In the genomic region with DNA sequence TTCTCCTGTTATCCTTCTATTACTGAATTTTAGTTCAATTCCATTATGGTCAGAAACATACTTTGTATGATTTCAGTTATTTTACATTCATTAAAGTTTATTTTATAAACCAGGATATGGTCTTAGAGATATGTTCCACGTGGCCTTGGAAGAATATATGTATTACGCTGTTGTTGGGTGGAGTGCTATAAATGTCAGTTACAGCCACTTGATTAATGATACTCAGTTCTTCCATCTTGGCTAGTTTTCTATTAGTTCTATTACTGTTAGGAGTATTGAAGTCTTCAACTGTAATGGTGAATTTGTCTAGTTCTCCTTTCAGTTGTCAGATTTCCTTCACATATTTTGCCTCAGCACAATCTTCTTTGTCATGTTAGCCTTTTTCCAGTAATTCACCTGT, we compare ENCODE assay signal across 27 cellular contexts. TPM values are rescaled to one million over a fixed set of nuclear protein-coding genes. Genes with fewer than 3 reads are reported as not detected.
DNase-seq lines count a peak whose midpoint lies in the region; ATAC-seq, FAIRE-seq and TF ChIP-seq lines count a peak whose summit lies in the region.
"Had no signal": no experiment of that assay in that cellular context is flagged by ENCODE, and none has a peak within 500 bp of the region (broad histone marks: within the 10 kb centered on the region; RNA-seq: fewer than 3 reads in every experiment).

No MANE protein-coding gene starts in this region.

- no peaks in the 10 kb centered on the region for H3K9me3 ChIP-seq in small intestine (ENCODE audit: control insufficient read depth, low read depth)
- H3K9me3 ChIP-seq in H9 (ENCODE audit: control insufficient read depth, low read depth, low read length), result no peaks in the 10 kb centered on the region
- H3K9me3 ChIP-seq: A549; BLaER1 treated with 17β-estradiol and CSF1 and Interleukin-3, amounts not matched to agents 10 nM and 100 nM; Caco-2 had no signal

- no peak for ATAC-seq in HG03135 (IDR thresholded peaks at IDR 0.05; ENCODE audit: unreplicated experiment)
- ATAC-seq in HG03354 (IDR thresholded peaks at IDR 0.05; ENCODE audit: poor library complexity, severe bottlenecking, unreplicated experiment), result no peak
- ATAC-seq: A549; CD8-positive, alpha-beta T cell; GM12878 had no signal

- no peak overlapping the region for H4K5ac ChIP-seq in H9 (ENCODE audit: insufficient read length, low read depth, low read length)

- H3K27ac ChIP-seq in small intestine (ENCODE audit: low read depth in 1 of 2, low read length in 1 of 2), result no peak overlapping the region
- H3K27ac ChIP-seq in H9 (ENCODE audit: insufficient read length, low read depth, low read length), result no peak overlapping the region
- H3K27ac ChIP-seq: 22Rv1; A549; BLaER1 treated with 17β-estradiol and CSF1 and Interleukin-3, amounts not matched to agents 10 nM and 100 nM; C4-2B had no signal

- H2AFZ ChIP-seq in H9 (ENCODE audit: low read length), result no peak overlapping the region

- no peak for TF ChIP-seq CTCF in D721Med (IDR thresholded peaks at IDR 0.05; ENCODE audit: insufficient read depth, missing control alignments)
- no peak for TF ChIP-seq CTCF in fibroblast of the aortic adventitia (IDR thresholded peaks at IDR 0.05; ENCODE audit: insufficient read depth, low read length)
- no peak for TF ChIP-seq CTCF in H9 (conservative IDR thresholded peaks at IDR 0.05)

- H2AK5ac ChIP-seq in H9 (ENCODE audit: insufficient read length, low read length), result no peak overlapping the region

- no peaks in the 10 kb centered on the region for H3K9me3 Mint-ChIP-seq in H9
- H3K9me3 Mint-ChIP-seq: CD4-positive, alpha-beta T cell; CD8-positive, alpha-beta T cell had no signal

- no peaks in the 10 kb centered on the region for H4K20me1 ChIP-seq in H9 (ENCODE audit: control insufficient read depth, insufficient read depth, insufficient read length)
- H4K20me1 ChIP-seq: BLaER1 treated with 17β-estradiol and CSF1 and Interleukin-3, amounts not matched to agents 10 nM and 100 nM had no signal

- H3K18ac ChIP-seq in H9 (ENCODE audit: insufficient read length, low read depth, low read length), result no peak overlapping the region

- H2BK5ac ChIP-seq in H9 (ENCODE audit: insufficient read length, low read length), result no peak overlapping the region

- no peaks in the 10 kb centered on the region for H3K79me1 ChIP-seq in H9 (ENCODE audit: insufficient read depth, low read depth, low read length, poor library complexity, severe bottlenecking)

- H3K4me1 Mint-ChIP-seq in H9, result no peaks in the 10 kb centered on the region
- H3K4me1 Mint-ChIP-seq: B cell had no signal

- 17 to 54% (median 52%) methylated on average over 2 of the region's 2 CpGs for WGBS in small intestine, 3 donors
- WGBS in H9 (ENCODE audit: extremely low coverage, insufficient read length, low lambda C conversion rate), result no CpG with 5 or more reads among the region's 2 CpGs

- no peak overlapping the region for H3K14ac ChIP-seq in H9 (ENCODE audit: insufficient read depth, low read length)

- peaks cover 0 to 7% (median 3%) of the 10 kb centered on the region in 3 experiments; a peak in 3 of 7 replicates for H3K36me3 Mint-ChIP-seq in H9 (ENCODE audit: insufficient read depth in 1 of 3, low read depth in 3 of 3)

- no peak overlapping the region for H3K4me2 ChIP-seq in H9 (ENCODE audit: insufficient read depth, insufficient read length, low read length)
- H3K4me2 ChIP-seq: A549; BLaER1 treated with 17β-estradiol and CSF1 and Interleukin-3, amounts not matched to agents 10 nM and 100 nM had no signal

- no peaks in the 10 kb centered on the region for H3K27me3 Mint-ChIP-seq in H9 (ENCODE audit: low read depth)
- H3K27me3 Mint-ChIP-seq: B cell; CD4-positive, alpha-beta T cell had no signal

- no peak overlapping the region for H4K91ac ChIP-seq in H9 (ENCODE audit: insufficient read length, low read depth, low read length)

- no peak overlapping the region for H3K27ac Mint-ChIP-seq in H9
- H3K27ac Mint-ChIP-seq: B cell; CD4-positive, alpha-beta T cell had no signal

- no peak overlapping the region for H3K4me3 Mint-ChIP-seq in H9
- H3K4me3 Mint-ChIP-seq: B cell; CD4-positive, alpha-beta T cell; CD8-positive, alpha-beta T cell had no signal

- no peak overlapping the region for H4K8ac ChIP-seq in H9 (replicated peaks; ENCODE audit: insufficient read length, low read depth, low read length)

- FAIRE-seq in D721Med (lab: Jason Lieb, UNC) (peak; percentile 69), TTC549 (lab: Jason Lieb, UNC) (peak; percentile 69), small intestine (lab: Jason Lieb, UNC) (no peak)
- FAIRE-seq: A549, GM12878, GM12892, GM18507 had no signal

- H3K27me3 ChIP-seq in small intestine (ENCODE audit: control insufficient read depth in 2 of 2, insufficient read depth in 2 of 2, low read length in 2 of 2), result no peaks in the 10 kb centered on the region
- H3K27me3 ChIP-seq in H9 (ENCODE audit: insufficient read depth, low read length), result no peaks in the 10 kb centered on the region
- H3K27me3 ChIP-seq: BLaER1 treated with 17β-estradiol and CSF1 and Interleukin-3, amounts not matched to agents 10 nM and 100 nM had no signal

- H3K4me3 ChIP-seq in fibroblast of the aortic adventitia (ENCODE audit: low read depth, low read length), result no peak overlapping the region
- no peak overlapping the region for H3K4me3 ChIP-seq in small intestine (ENCODE audit: low read depth in 1 of 2, low read length in 2 of 2)
- H3K4me3 ChIP-seq: A549; BLaER1 treated with 17β-estradiol and CSF1 and Interleukin-3, amounts not matched to agents 10 nM and 100 nM; GM12878 had no signal

- no peak overlapping the region for H3K4ac ChIP-seq in H9 (ENCODE audit: low read depth, low read length)

- no peak overlapping the region for H3K56ac ChIP-seq in H9 (ENCODE audit: insufficient read length, low read depth, low read length)

- no peak overlapping the region for H2BK12ac ChIP-seq in H9 (ENCODE audit: insufficient read length, low read depth, low read length)

- H2BK120ac ChIP-seq in H9 (ENCODE audit: low read depth, low read length, poor library complexity, severe bottlenecking), result no peak overlapping the region

- H3K79me2 ChIP-seq in H9 (ENCODE audit: insufficient read depth, low read length), result no peaks in the 10 kb centered on the region; the same call in 1 of the 2 replicates

- DNase-seq in D721Med (ENCODE audit: insufficient read length, low spot score) (no peak), fibroblast of the aortic adventitia (ENCODE audit: low read depth) (peak; percentile 21), small intestine (peak; percentile 17), H9 (no peak)
- DNase-seq: AML-193; Caco-2; Calu3; CD4-positive, alpha-beta T cell; CD8-positive, alpha-beta T cell; DMS 273 treated with DMSO at 0.1 percent for 48 hours; DMS153; DMS53; DMS79; DND-41; EL; GDM1 had no signal

- no peak overlapping the region for H2BK20ac ChIP-seq in H9 (ENCODE audit: low read depth, low read length, poor library complexity, severe bottlenecking)

- no peaks in the 10 kb centered on the region for H3K4me1 ChIP-seq in small intestine (ENCODE audit: control insufficient read depth in 2 of 2, insufficient read depth in 1 of 2, low read depth in 1 of 2, low read length in 1 of 2)
- no peaks in the 10 kb centered on the region for H3K4me1 ChIP-seq in H9 (ENCODE audit: insufficient read depth, low read length)
- H3K4me1 ChIP-seq: A549, Caco-2 had no signal

- no peaks in the 10 kb centered on the region for H3K23me2 ChIP-seq in H9 (ENCODE audit: insufficient read length, low read depth, low read length, poor library complexity, severe bottlenecking)

- no peak overlapping the region for H3T11ph ChIP-seq in H9 (ENCODE audit: low read length)

- no peak overlapping the region for H3K23ac ChIP-seq in H9 (ENCODE audit: insufficient read length, low read depth, low read length)

- H3K36me3 ChIP-seq in small intestine (ENCODE audit: control insufficient read depth in 2 of 2, insufficient read depth in 2 of 2, low read length in 2 of 2), result peaks cover 0 to 2% of the 10 kb centered on the region in 2 donors

- H3K9ac ChIP-seq in H9 (ENCODE audit: extremely low read depth, insufficient read length, low read length), result no peak overlapping the region
- H3K9ac ChIP-seq: BLaER1 treated with 17β-estradiol and CSF1 and Interleukin-3, amounts not matched to agents 10 nM and 100 nM had no signal

- no peak overlapping the region for H2BK15ac ChIP-seq in H9 (ENCODE audit: low read depth, low read length)

RNA-seq across cellular contexts. Expression of a gene that starts 26.7 kb away (rescaled TPM):
- total RNA-seq in fibroblast of the aortic adventitia (ENCODE audit: low replicate concordance), result 4.3 and 5.3 TPM in 2 replicates
- polyA plus RNA-seq in small intestine, result 1 to 10 TPM in 2 of 3 donors, under 1 TPM in 1; 0.89 to 2.9 (median 1.1) TPM
- total RNA-seq in H9 (2021), result 8.5 TPM in 2 replicates

RNA-seq across cellular contexts. Expression of a gene that starts 45.3 kb away (rescaled TPM):
- total RNA-seq in fibroblast of the aortic adventitia (ENCODE audit: low replicate concordance), result 30.8 and 33.2 TPM in 2 replicates
- polyA plus RNA-seq in small intestine, result 10 to 100 TPM; 30.0 to 37.6 (median 31.9) TPM
- 64.2 and 66.7 TPM in 2 replicates for total RNA-seq in H9 (2021)

Comparison
In these comparisons a context has a peak if more than half of its experiments do, and no peak if none do; other contexts are left out.
1. DNase-seq: peak in fibroblast of the aortic adventitia (single experiment) and small intestine (single experiment); none in D721Med (single experiment) and H9 (single experiment).